17 cellular contexts compared by ENCODE assay signal in the genomic region with DNA sequence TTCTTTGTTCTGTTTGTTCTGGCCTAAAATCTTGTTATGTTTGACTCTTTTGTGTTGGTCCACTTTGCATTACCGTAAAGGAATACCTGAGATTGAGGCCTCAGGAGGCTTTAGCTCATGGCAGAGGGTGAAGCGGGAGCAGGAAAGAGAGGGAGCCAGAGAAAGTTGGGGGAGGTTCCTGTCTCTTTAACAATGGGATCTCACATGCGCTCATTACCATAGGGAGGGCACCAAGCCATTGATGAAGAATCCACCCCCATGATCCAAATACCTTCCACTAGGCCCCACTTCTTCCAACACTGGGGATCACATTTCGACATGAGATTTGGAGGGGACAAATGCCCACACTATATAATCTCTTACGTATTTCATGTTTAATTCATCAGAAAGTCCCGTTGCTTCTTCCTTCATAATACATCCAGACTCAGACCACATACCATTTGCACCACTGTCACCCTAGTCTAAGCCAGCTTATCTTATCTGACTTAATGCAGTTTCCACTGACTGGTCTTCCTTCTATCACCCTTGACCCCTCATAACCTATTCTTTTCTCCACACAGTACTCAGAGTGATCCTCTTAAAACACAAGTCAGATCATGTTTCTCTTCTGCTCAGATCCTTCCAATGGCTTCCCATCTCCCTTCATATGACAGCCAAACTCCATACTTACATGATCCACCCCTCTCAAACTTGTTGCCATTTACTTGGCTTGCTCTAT.
"Had no signal": no experiment of that assay in that cellular context is flagged by ENCODE, and none has a peak within 500 bp of the region (broad histone marks: within the 10 kb centered on the region; RNA-seq: fewer than 3 reads in every experiment).

No MANE protein-coding gene starts in this region.

- H3K27ac ChIP-seq: brain microvascular endothelial cell, heart left ventricle, pancreas, tibial nerve, uterus had no signal

- H3K9me3 ChIP-seq: heart left ventricle, pancreas, tibial nerve, uterus had no signal

- DNase-seq: activated CD4-positive, alpha-beta T cell treated with anti-CD3 and anti-CD28 coated beads, Interleukin-2, amount 50 U/mL, for 1 hour; activated CD8-positive, alpha-beta memory T cell treated with anti-CD3 and anti-CD28 coated beads for 24 hours; activated naive CD4-positive, alpha-beta T cell; anterior cingulate cortex; brain microvascular endothelial cell; cerebellar nuclear complex; effector memory CD4-positive, alpha-beta T cell; heart left ventricle; pancreas; stimulated activated CD4-positive, alpha-beta T cell treated with anti-CD3 and anti-CD28 coated beads, Interleukin-1b, Interleukin-23, amount 100 ng/mL, for 48 hours; T-helper 17 cell; uterus had no signal

- H3K36me3 ChIP-seq: brain microvascular endothelial cell, pancreas, tibial nerve, uterus had no signal

- H3K4me1 ChIP-seq: tibial nerve, uterus had no signal

- FAIRE-seq: frontal cortex, pancreas had no signal

- H3K4me3 ChIP-seq: heart left ventricle, lung, pancreas, tibial nerve, uterus had no signal

- ATAC-seq: activated CD4-positive, CD25-positive, alpha-beta regulatory T cell treated with anti-CD3 and anti-CD28 coated beads, Interleukin-2, amount 50 U/mL, for 24 hours; heart left ventricle; pancreas; stimulated activated effector memory CD8-positive, alpha-beta T cell treated with anti-CD3 and anti-CD28 coated beads, Interleukin-12 subunit alpha, Interleukin-12 subunit beta, amount 100 ng/mL, for 72 hours; T-helper 17 cell had no signal

- H3K27me3 ChIP-seq: brain microvascular endothelial cell, heart left ventricle, pancreas, tibial nerve, uterus had no signal
